1 cellular context compared by ENCODE assay signal in the genomic region with DNA sequence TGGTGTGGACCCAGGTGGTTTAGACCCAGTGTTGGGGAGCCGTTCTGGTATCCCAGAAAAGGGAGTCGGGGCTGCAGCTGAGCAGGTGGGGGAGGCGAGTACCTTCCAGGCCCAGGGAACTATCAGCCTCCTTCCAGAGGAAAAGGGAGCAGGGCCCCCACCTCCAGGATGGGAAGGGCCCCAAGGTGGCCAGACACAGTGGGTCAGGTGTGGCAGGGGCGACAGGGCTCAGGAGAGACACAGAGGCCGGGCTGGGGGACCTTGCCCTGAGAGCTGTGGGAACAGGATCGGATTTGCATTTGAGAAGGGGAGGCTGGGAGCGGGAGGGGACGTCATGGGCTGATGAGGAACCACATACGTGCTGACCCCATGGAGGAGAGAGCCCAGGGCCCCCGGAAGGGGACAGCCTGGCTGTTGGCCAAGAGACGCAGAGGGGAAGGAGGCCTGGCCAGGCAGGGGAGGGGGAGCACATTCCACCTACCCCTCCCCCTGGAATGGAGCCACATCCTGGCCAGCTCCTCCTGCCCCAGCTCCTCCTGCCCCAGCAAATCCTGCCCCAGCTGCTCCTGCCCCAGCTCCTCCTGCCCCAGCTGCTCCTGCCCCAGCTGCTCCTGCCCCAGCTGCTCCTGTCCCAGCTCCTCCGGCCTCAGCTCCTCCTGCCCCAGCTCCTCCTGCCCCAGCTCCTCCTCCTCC.
A peak's percentile ranks its signal among the peaks of the same experiment; 100 is the strongest.
TF ChIP-seq lines count a peak whose summit lies in the region.

No MANE protein-coding gene starts in this region.

TF ChIP-seq in HepG2, 621 proteins besides CTCF, POLR2A, EP300 and RAD21 (continued from another document and continues in another):
- TF ChIP-seq ZNF350 (CRISPR knock-in tag; IDR thresholded peaks at IDR 0.05; ENCODE audit: borderline replicate concordance, low read depth) (no peak), PTBP1 (IDR thresholded peaks at IDR 0.05; ENCODE audit: low read depth, low read length, poor library complexity, severe bottlenecking) (no peak), KDM4B (CRISPR knock-in tag; IDR thresholded peaks at IDR 0.05) (no peak; the same call in 1 of the 2 replicates), DR1 (CRISPR knock-in tag; IDR thresholded peaks at IDR 0.05) (no peak), ZNF549 (CRISPR knock-in tag; IDR thresholded peaks at IDR 0.05) (no peak), ZMYM2 (CRISPR knock-in tag; IDR thresholded peaks at IDR 0.05) (no peak), SMARCE1 (IDR thresholded peaks at IDR 0.05; ENCODE audit: borderline replicate concordance) (no peak), MYC (CRISPR knock-in tag; IDR thresholded peaks at IDR 0.05; ENCODE audit: borderline replicate concordance) (peak; percentile 82), HMGA1 (CRISPR knock-in tag; conservative IDR thresholded peaks at IDR 0.05) (no peak), CENPX (CRISPR knock-in tag; IDR thresholded peaks at IDR 0.05) (no peak), ZKSCAN8 (CRISPR knock-in tag; IDR thresholded peaks at IDR 0.05; ENCODE audit: borderline replicate concordance) (0 out of 2 replicates have a peak, but pooled peaks have one; percentile 55), RELA (CRISPR knock-in tag; IDR thresholded peaks at IDR 0.05) (no peak), MIXL1 (CRISPR knock-in tag; IDR thresholded peaks at IDR 0.05) (0 out of 2 replicates have a peak, but pooled peaks have one; percentile 45), TP53 (CRISPR knock-in tag; conservative IDR thresholded peaks at IDR 0.05) (no peak), SUZ12 (IDR thresholded peaks at IDR 0.05; ENCODE audit: low read depth, low read length) (no peak), ARNT (IDR thresholded peaks at IDR 0.05) (no peak), RAD51 (IDR thresholded peaks at IDR 0.05; ENCODE audit: borderline replicate concordance) (no peak), ELF3 (CRISPR knock-in tag; IDR thresholded peaks at IDR 0.05) (peak; percentile 93), ZNF256 (CRISPR knock-in tag; conservative IDR thresholded peaks at IDR 0.05) (no peak), CENPT (CRISPR knock-in tag; IDR thresholded peaks at IDR 0.05; ENCODE audit: low read depth) (no peak), CEBPB (IDR thresholded peaks at IDR 0.05; ENCODE audit: borderline replicate concordance, low read depth, low read length) (no peak), ZNF501 (CRISPR knock-in tag; IDR thresholded peaks at IDR 0.05) (peak; percentile 47; the same call in 1 of the 2 replicates), NFE2 (CRISPR knock-in tag; IDR thresholded peaks at IDR 0.05) (no peak), KMT2B (CRISPR knock-in tag; IDR thresholded peaks at IDR 0.05) (no peak), SNRNP70 (IDR thresholded peaks at IDR 0.05; ENCODE audit: low read depth, low read length) (no peak), TARDBP (CRISPR knock-in tag; IDR thresholded peaks at IDR 0.05) (no peak; the same call in 1 of the 2 replicates), U2AF1 (optimal IDR thresholded peaks at IDR 0.05; ENCODE audit: low read depth, low read length) (no peak), RBM22 (optimal IDR thresholded peaks at IDR 0.05; ENCODE audit: low read length) (no peak), ZNF160 (CRISPR knock-in tag; IDR thresholded peaks at IDR 0.05) (no peak)
- TF ChIP-seq, protein P1, sequence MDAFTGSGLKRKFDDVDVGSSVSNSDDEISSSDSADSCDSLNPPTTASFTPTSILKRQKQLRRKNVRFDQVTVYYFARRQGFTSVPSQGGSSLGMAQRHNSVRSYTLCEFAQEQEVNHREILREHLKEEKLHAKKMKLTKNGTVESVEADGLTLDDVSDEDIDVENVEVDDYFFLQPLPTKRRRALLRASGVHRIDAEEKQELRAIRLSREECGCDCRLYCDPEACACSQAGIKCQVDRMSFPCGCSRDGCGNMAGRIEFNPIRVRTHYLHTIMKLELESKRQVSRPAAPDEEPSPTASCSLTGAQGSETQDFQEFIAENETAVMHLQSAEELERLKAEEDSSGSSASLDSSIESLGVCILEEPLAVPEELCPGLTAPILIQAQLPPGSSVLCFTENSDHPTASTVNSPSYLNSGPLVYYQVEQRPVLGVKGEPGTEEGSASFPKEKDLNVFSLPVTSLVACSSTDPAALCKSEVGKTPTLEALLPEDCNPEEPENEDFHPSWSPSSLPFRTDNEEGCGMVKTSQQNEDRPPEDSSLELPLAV (CRISPR knock-in tag; conservative IDR thresholded peaks at IDR 0.05; ENCODE audit: low read depth), result no peak
- TF ChIP-seq, protein P2, sequence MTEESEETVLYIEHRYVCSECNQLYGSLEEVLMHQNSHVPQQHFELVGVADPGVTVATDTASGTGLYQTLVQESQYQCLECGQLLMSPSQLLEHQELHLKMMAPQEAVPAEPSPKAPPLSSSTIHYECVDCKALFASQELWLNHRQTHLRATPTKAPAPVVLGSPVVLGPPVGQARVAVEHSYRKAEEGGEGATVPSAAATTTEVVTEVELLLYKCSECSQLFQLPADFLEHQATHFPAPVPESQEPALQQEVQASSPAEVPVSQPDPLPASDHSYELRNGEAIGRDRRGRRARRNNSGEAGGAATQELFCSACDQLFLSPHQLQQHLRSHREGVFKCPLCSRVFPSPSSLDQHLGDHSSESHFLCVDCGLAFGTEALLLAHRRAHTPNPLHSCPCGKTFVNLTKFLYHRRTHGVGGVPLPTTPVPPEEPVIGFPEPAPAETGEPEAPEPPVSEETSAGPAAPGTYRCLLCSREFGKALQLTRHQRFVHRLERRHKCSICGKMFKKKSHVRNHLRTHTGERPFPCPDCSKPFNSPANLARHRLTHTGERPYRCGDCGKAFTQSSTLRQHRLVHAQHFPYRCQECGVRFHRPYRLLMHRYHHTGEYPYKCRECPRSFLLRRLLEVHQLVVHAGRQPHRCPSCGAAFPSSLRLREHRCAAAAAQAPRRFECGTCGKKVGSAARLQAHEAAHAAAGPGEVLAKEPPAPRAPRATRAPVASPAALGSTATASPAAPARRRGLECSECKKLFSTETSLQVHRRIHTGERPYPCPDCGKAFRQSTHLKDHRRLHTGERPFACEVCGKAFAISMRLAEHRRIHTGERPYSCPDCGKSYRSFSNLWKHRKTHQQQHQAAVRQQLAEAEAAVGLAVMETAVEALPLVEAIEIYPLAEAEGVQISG (CRISPR knock-in tag; IDR thresholded peaks at IDR 0.05), result peak; percentile 75
- TF ChIP-seq, protein P3, sequence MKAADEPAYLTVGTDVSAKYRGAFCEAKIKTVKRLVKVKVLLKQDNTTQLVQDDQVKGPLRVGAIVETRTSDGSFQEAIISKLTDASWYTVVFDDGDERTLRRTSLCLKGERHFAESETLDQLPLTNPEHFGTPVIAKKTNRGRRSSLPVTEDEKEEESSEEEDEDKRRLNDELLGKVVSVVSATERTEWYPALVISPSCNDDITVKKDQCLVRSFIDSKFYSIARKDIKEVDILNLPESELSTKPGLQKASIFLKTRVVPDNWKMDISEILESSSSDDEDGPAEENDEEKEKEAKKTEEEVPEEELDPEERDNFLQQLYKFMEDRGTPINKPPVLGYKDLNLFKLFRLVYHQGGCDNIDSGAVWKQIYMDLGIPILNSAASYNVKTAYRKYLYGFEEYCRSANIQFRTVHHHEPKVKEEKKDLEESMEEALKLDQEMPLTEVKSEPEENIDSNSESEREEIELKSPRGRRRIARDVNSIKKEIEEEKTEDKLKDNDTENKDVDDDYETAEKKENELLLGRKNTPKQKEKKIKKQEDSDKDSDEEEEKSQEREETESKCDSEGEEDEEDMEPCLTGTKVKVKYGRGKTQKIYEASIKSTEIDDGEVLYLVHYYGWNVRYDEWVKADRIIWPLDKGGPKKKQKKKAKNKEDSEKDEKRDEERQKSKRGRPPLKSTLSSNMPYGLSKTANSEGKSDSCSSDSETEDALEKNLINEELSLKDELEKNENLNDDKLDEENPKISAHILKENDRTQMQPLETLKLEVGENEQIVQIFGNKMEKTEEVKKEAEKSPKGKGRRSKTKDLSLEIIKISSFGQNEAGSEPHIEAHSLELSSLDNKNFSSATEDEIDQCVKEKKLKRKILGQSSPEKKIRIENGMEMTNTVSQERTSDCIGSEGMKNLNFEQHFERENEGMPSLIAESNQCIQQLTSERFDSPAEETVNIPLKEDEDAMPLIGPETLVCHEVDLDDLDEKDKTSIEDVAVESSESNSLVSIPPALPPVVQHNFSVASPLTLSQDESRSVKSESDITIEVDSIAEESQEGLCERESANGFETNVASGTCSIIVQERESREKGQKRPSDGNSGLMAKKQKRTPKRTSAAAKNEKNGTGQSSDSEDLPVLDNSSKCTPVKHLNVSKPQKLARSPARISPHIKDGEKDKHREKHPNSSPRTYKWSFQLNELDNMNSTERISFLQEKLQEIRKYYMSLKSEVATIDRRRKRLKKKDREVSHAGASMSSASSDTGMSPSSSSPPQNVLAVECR (CRISPR knock-in tag; IDR thresholded peaks at IDR 0.05; ENCODE audit: borderline replicate concordance), result peak; percentile 67; the same call in 1 of the 2 replicates
- TF ChIP-seq, protein P4, sequence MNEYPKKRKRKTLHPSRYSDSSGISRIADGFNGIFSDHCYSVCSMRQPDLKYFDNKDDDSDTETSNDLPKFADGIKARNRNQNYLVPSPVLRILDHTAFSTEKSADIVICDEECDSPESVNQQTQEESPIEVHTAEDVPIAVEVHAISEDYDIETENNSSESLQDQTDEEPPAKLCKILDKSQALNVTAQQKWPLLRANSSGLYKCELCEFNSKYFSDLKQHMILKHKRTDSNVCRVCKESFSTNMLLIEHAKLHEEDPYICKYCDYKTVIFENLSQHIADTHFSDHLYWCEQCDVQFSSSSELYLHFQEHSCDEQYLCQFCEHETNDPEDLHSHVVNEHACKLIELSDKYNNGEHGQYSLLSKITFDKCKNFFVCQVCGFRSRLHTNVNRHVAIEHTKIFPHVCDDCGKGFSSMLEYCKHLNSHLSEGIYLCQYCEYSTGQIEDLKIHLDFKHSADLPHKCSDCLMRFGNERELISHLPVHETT (CRISPR knock-in tag; conservative IDR thresholded peaks at IDR 0.05), result no peak
- TF ChIP-seq, protein P5, sequence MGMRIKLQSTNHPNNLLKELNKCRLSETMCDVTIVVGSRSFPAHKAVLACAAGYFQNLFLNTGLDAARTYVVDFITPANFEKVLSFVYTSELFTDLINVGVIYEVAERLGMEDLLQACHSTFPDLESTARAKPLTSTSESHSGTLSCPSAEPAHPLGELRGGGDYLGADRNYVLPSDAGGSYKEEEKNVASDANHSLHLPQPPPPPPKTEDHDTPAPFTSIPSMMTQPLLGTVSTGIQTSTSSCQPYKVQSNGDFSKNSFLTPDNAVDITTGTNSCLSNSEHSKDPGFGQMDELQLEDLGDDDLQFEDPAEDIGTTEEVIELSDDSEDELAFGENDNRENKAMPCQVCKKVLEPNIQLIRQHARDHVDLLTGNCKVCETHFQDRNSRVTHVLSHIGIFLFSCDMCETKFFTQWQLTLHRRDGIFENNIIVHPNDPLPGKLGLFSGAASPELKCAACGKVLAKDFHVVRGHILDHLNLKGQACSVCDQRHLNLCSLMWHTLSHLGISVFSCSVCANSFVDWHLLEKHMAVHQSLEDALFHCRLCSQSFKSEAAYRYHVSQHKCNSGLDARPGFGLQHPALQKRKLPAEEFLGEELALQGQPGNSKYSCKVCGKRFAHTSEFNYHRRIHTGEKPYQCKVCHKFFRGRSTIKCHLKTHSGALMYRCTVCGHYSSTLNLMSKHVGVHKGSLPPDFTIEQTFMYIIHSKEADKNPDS (CRISPR knock-in tag; IDR thresholded peaks at IDR 0.05), result 0 out of 2 replicates have a peak, but pooled peaks have one; percentile 28
- TF ChIP-seq, protein P6, sequence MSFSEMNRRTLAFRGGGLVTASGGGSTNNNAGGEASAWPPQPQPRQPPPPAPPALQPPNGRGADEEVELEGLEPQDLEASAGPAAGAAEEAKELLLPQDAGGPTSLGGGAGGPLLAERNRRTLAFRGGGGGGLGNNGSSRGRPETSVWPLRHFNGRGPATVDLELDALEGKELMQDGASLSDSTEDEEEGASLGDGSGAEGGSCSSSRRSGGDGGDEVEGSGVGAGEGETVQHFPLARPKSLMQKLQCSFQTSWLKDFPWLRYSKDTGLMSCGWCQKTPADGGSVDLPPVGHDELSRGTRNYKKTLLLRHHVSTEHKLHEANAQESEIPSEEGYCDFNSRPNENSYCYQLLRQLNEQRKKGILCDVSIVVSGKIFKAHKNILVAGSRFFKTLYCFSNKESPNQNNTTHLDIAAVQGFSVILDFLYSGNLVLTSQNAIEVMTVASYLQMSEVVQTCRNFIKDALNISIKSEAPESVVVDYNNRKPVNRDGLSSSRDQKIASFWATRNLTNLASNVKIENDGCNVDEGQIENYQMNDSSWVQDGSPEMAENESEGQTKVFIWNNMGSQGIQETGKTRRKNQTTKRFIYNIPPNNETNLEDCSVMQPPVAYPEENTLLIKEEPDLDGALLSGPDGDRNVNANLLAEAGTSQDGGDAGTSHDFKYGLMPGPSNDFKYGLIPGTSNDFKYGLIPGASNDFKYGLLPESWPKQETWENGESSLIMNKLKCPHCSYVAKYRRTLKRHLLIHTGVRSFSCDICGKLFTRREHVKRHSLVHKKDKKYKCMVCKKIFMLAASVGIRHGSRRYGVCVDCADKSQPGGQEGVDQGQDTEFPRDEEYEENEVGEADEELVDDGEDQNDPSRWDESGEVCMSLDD (CRISPR knock-in tag; IDR thresholded peaks at IDR 0.05; ENCODE audit: borderline replicate concordance), result no peak; the same call in 1 of the 2 replicates
- TF ChIP-seq, protein P7, sequence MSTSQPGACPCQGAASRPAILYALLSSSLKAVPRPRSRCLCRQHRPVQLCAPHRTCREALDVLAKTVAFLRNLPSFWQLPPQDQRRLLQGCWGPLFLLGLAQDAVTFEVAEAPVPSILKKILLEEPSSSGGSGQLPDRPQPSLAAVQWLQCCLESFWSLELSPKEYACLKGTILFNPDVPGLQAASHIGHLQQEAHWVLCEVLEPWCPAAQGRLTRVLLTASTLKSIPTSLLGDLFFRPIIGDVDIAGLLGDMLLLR (CRISPR knock-in tag; IDR thresholded peaks at IDR 0.05), result no peak
- TF ChIP-seq, protein P8, sequence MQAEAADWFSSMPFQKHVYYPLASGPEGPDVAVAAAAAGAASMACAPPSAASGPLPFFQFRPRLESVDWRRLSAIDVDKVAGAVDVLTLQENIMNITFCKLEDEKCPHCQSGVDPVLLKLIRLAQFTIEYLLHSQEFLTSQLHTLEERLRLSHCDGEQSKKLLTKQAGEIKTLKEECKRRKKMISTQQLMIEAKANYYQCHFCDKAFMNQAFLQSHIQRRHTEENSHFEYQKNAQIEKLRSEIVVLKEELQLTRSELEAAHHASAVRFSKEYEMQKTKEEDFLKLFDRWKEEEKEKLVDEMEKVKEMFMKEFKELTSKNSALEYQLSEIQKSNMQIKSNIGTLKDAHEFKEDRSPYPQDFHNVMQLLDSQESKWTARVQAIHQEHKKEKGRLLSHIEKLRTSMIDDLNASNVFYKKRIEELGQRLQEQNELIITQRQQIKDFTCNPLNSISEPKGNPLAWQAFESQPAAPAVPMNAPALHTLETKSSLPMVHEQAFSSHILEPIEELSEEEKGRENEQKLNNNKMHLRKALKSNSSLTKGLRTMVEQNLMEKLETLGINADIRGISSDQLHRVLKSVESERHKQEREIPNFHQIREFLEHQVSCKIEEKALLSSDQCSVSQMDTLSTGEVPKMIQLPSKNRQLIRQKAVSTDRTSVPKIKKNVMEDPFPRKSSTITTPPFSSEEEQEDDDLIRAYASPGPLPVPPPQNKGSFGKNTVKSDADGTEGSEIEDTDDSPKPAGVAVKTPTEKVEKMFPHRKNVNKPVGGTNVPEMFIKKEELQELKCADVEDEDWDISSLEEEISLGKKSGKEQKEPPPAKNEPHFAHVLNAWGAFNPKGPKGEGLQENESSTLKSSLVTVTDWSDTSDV (CRISPR knock-in tag; IDR thresholded peaks at IDR 0.05), result peak; percentile 34; the same call in 1 of the 2 replicates
- TF ChIP-seq, protein P9, sequence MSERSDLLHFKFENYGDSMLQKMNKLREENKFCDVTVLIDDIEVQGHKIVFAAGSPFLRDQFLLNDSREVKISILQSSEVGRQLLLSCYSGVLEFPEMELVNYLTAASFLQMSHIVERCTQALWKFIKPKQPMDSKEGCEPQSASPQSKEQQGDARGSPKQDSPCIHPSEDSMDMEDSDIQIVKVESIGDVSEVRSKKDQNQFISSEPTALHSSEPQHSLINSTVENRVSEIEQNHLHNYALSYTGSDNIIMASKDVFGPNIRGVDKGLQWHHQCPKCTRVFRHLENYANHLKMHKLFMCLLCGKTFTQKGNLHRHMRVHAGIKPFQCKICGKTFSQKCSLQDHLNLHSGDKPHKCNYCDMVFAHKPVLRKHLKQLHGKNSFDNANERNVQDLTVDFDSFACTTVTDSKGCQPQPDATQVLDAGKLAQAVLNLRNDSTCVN (CRISPR knock-in tag; IDR thresholded peaks at IDR 0.05; ENCODE audit: borderline replicate concordance), result no peak; the same call in 1 of the 2 replicates
